16 cellular contexts compared by ENCODE assay signal in genomic region chr18:11925800-11926481, GRCh38. TPM values are rescaled to one million over a fixed set of nuclear protein-coding genes. Genes with fewer than 3 reads are reported as not detected.
DNase-seq lines count a peak whose midpoint lies in the region; ATAC-seq, FAIRE-seq and TF ChIP-seq lines count a peak whose summit lies in the region.
"Had no signal": no experiment of that assay in that cellular context is flagged by ENCODE, and none has a peak within 500 bp of the region (broad histone marks: within the 10 kb centered on the region; RNA-seq: fewer than 3 reads in every experiment).

No MANE protein-coding gene starts in this region.

- H3K27ac ChIP-seq in K562 (ENCODE audit: extremely low read depth, low read depth, low read length) (no peak overlapping the region), upper lobe of right lung (no peak overlapping the region), mammary epithelial cell (ENCODE audit: insufficient read depth, low read depth, low read length) (no peak overlapping the region)
- H3K27ac ChIP-seq: C4-2B, Peyer's patch had no signal

- peak; percentile 88 for TF ChIP-seq EP300 in K562 (IDR thresholded peaks at IDR 0.05; ENCODE audit: low read length)

- BruUV-seq in K562 (replicated peaks; lab: Mats Ljungman, UMichigan): no TSS peak
- BruUV-seq in mammary epithelial cell (replicated peaks; lab: Mats Ljungman, UMichigan): no TSS peak

- H3K4me2 ChIP-seq in K562 (ENCODE audit: insufficient read depth, low read length): no peak overlapping the region; the same call in 1 of the 2 replicates
- H3K4me2 ChIP-seq in mammary epithelial cell (ENCODE audit: insufficient read depth, low read depth, low read length): no peak overlapping the region

- no peak for TF ChIP-seq RAD21 in K562 (CRISPR knock-in tag; conservative IDR thresholded peaks at IDR 0.05 in 1 of 2, IDR thresholded peaks at IDR 0.05 in 1 of 2)

- CTCF ChIA-PET in K562 (lab: Yijun Ruan, JAX; ENCODE audit: low intra/inter-chr PET ratio): no interaction called here
- CTCF ChIA-PET in mammary epithelial cell (lab: Charles Lee; ENCODE audit: low non-redundant PET): no interaction called here

- H3K4me1 ChIP-seq in K562 (replicated peaks in 1 of 2; ENCODE audit: control insufficient read depth in 2 of 2, insufficient read depth in 2 of 2, low read length in 2 of 2) (peaks cover 3 to 7% of the 10 kb centered on the region in 2 experiments; a peak in 3 of 5 replicates), upper lobe of right lung (no peaks in the 10 kb centered on the region), mammary epithelial cell (ENCODE audit: insufficient read depth, low read length) (no peaks in the 10 kb centered on the region)
- H3K4me1 ChIP-seq: Peyer's patch had no signal

- no peak overlapping the region for H3K4me3 ChIP-seq in K562
- H3K4me3 ChIP-seq in upper lobe of right lung: no peak overlapping the region
- H3K4me3 ChIP-seq in mammary epithelial cell (replicated peaks in 1 of 3; ENCODE audit: insufficient read depth in 1 of 3, low read depth in 2 of 3, low read length in 3 of 3): no peak overlapping the region
- H3K4me3 ChIP-seq: Peyer's patch had no signal

- ATAC-seq in K562: peak; percentile 78
- ATAC-seq in upper lobe of right lung: no peak
- no peak for ATAC-seq in HG02884 (IDR thresholded peaks at IDR 0.05; ENCODE audit: unreplicated experiment)
- ATAC-seq: SK-N-SH treated with all-trans-retinoic acid at 6 μM for 48 hours had no signal

- H3K27me3 ChIP-seq in K562 (ENCODE audit: control insufficient read depth in 2 of 2, insufficient read depth in 2 of 2, low read length in 2 of 2) (peaks cover 4 to 17% of the 10 kb centered on the region in 2 experiments; a peak in 2 of 5 replicates), upper lobe of right lung (no peaks in the 10 kb centered on the region), mammary epithelial cell (ENCODE audit: insufficient read depth, low read length) (no peaks in the 10 kb centered on the region)
- H3K27me3 ChIP-seq: Peyer's patch had no signal

- H3K79me2 ChIP-seq in K562 (ENCODE audit: control insufficient read depth, insufficient read depth, low read length): no peaks in the 10 kb centered on the region
- no peaks in the 10 kb centered on the region for H3K79me2 ChIP-seq in mammary epithelial cell (ENCODE audit: insufficient read depth, low read length)

- H4K20me1 ChIP-seq in K562 (replicated peaks; ENCODE audit: control insufficient read depth, insufficient read depth, low read length) (no peaks in the 10 kb centered on the region), mammary epithelial cell (ENCODE audit: insufficient read depth, low read length) (no peaks in the 10 kb centered on the region)

- H3K9me3 ChIP-seq in K562 (replicated peaks; ENCODE audit: control insufficient read depth, insufficient read depth, low read depth, low read length) (no peaks in the 10 kb centered on the region), upper lobe of right lung (no peaks in the 10 kb centered on the region), mammary epithelial cell (replicated peaks; ENCODE audit: insufficient read depth, low read length) (no peaks in the 10 kb centered on the region)
- H3K9me3 ChIP-seq: Peyer's patch had no signal

- H3K9ac ChIP-seq in K562 (ENCODE audit: insufficient read depth in 1 of 2, low read depth in 2 of 2, low read length in 2 of 2): no peak overlapping the region
- H3K9ac ChIP-seq in mammary epithelial cell (ENCODE audit: insufficient read depth, low read length): no peak overlapping the region

- peak; percentile 73 for DNase-seq in ELF-1 (ENCODE audit: low read depth, low spot score)
- peak; percentile 45 for DNase-seq in NCI-H226
- peak; percentile 30 to 85 (median 56) for DNase-seq in K562 (ENCODE audit: extremely low read depth in 1 of 4, low spot score in 3 of 4)
- peak; percentile 93 for DNase-seq in myocyte (ENCODE audit: low read depth)
- DNase-seq in upper lobe of right lung: no peak
- DNase-seq in NCI-H2081 treated with DMSO at 0.1 percent for 48 hours (lab: John Stamatoyannopoulos, UW): no peak
- no peak for DNase-seq in mammary epithelial cell
- DNase-seq: NCI-H1417 treated with DMSO at 0.1 percent for 48 hours, NCI-H2029 treated with DMSO at 0.1 percent for 48 hours, NCI-H510A, Peyer's patch, SHP77 treated with DMSO at 0.1 percent for 48 hours had no signal

- H3K36me3 ChIP-seq in K562 (ENCODE audit: control insufficient read depth, insufficient read depth, low read length) (no peaks in the 10 kb centered on the region), upper lobe of right lung (no peaks in the 10 kb centered on the region), mammary epithelial cell (ENCODE audit: insufficient read depth, low read length) (no peaks in the 10 kb centered on the region)
- H3K36me3 ChIP-seq: Peyer's patch had no signal

- in situ Hi-C loops in K562 (cut with MboI) (no loop called here), mammary epithelial cell (cut with MboI; ENCODE audit: low sequenced_read_pairs in 2 of 2) (no loop called here)

- no peaks in the 10 kb centered on the region for H3K9me1 ChIP-seq in K562 (ENCODE audit: control insufficient read depth, insufficient read depth, low read length)

- TF ChIP-seq CTCF in K562 (IDR thresholded peaks at IDR 0.05 in 2 of 3, conservative IDR thresholded peaks at IDR 0.05 in 1 of 3; ENCODE audit: insufficient read depth in 2 of 3, low read depth in 1 of 3, low read length in 3 of 3) (no peak), upper lobe of right lung (IDR thresholded peaks at IDR 0.05) (no peak), mammary epithelial cell (conservative IDR thresholded peaks at IDR 0.05 in 1 of 2, IDR thresholded peaks at IDR 0.05 in 1 of 2; ENCODE audit: extremely low read depth in 1 of 2, insufficient read depth in 1 of 2, low read depth in 1 of 2, low read length in 2 of 2) (no peak)

- POLR2A ChIA-PET in K562 (lab: Yijun Ruan, JAX): interaction anchor here (0.6 to 1.6 kb wide), 3 partner anchors 21 to 136 kb away, joined by 3 to 4 read pairs (median 3); no protein-coding TSS in a partner anchor

- TF ChIP-seq POLR2A in K562 (conservative IDR thresholded peaks at IDR 0.05): no peak

- intact Hi-C loops in K562 (cut with micrococcal nuclease): no loop called here
- intact Hi-C loops in upper lobe of right lung (cut with DNase I): no loop called here
- intact Hi-C loops in mammary epithelial cell (cut with micrococcal nuclease): no loop called here

- FAIRE-seq in K562 (lab: Jason Lieb, UNC): peak; percentile 82
- FAIRE-seq: H54 had no signal

- H2AFZ ChIP-seq in K562 (ENCODE audit: low read depth, low read length) (no peak overlapping the region), mammary epithelial cell (ENCODE audit: low read depth, low read length) (no peak overlapping the region)

- dilution Hi-C loops in mammary epithelial cell (cut with HindIII; ENCODE audit: low sequenced_read_pairs): no loop called here

- WGBS in K562 (ENCODE audit: insufficient coverage, low coverage, missing lambda C conversion rate): 1% methylated on average over 12 of the region's 12 CpGs
- 82% methylated on average over 12 of the region's 12 CpGs for WGBS in mammary epithelial cell (ENCODE audit: low coverage, missing lambda C conversion rate)

RNA-seq across cellular contexts. Expression of gene MPPE1, which starts 17.8 kb away (rescaled TPM):
- 60.6 and 93.7 TPM in 2 replicates for total RNA-seq in K562 (2011; cell fraction: chromatin; rRNA removed; ENCODE audit: low replicate concordance)
- total RNA-seq in K562 (2011; cell fraction: nucleolus; rRNA removed): 51.7 and 62.2 TPM in 2 replicates
- total RNA-seq in K562 (2011; cell fraction: nucleoplasm; rRNA removed): 58.4 and 67.3 TPM in 2 replicates
- total RNA-seq in K562 (2014; rRNA removed) (11.2 and 12.8 TPM in 2 replicates), K562 (2014; rRNA removed; fragmentation: Illumina TruSeq; extraction: Trizol) (12.8 and 14.7 TPM in 2 replicates), K562 (2015; rRNA removed; fragmentation: Illumina TruSeq; extraction: Trizol) (10.7 and 11.7 TPM in 2 replicates), K562 (2021) (14.2 and 17.4 TPM in 2 replicates), myocyte (25.0 and 76.0 TPM in 2 replicates), upper lobe of right lung (67.0 TPM), mammary epithelial cell (10 to 100 TPM; 27.2 to 33.6 TPM)
- polyA plus RNA-seq in K562 (2011; rRNA removed) (18.2 and 19.2 TPM in 2 replicates), K562 (2014; fragmentation: Illumina TruSeq; extraction: Trizol) (11.0 and 12.8 TPM in 2 replicates), K562 (2014; fragmentation: Nextera tagmentation; extraction: Ambion mirVana) (10 to 100 TPM; 13.3 to 13.4 TPM), K562 (2014; rRNA removed) (12.8 and 19.5 TPM in 2 replicates), mammary epithelial cell (10.2 TPM)
- 10.3 and 11.9 TPM in 2 replicates for polyA plus RNA-seq in K562 (2011; cell fraction: cytosol; rRNA removed)
- 50.1 and 55.3 TPM in 2 replicates for polyA plus RNA-seq in K562 (2011; cell fraction: nucleus; rRNA removed)
- polyA plus RNA-seq in K562 (2012): 10.9 and 18.8 TPM in 2 replicates
- polyA minus RNA-seq in K562 (2011; rRNA and poly(A)+ RNA removed): 14.8 and 16.9 TPM in 2 replicates
- polyA minus RNA-seq in K562 (2011; cell fraction: cytosol; rRNA and poly(A)+ RNA removed): 6.4 and 6.9 TPM in 2 replicates
- polyA minus RNA-seq in K562 (2011; cell fraction: nucleus; rRNA and poly(A)+ RNA removed): 17.6 and 27.8 TPM in 2 replicates
- 32.4 TPM for polyA plus RNA-seq in myocyte (2012)
- 29.1 TPM for polyA minus RNA-seq in mammary epithelial cell

RNA-seq across cellular contexts. Expression of gene IMPA2, which starts 55.4 kb away (rescaled TPM):
- total RNA-seq in K562 (2011; cell fraction: chromatin; rRNA removed; ENCODE audit: low replicate concordance): 4.3 and 7.6 TPM in 2 replicates
- total RNA-seq in K562 (2011; cell fraction: nucleolus; rRNA removed): 7.0 and 8.0 TPM in 2 replicates
- 8.5 and 8.9 TPM in 2 replicates for total RNA-seq in K562 (2011; cell fraction: nucleoplasm; rRNA removed)
- total RNA-seq in K562 (2014; rRNA removed): 8.3 and 10.2 TPM in 2 replicates
- 4.3 and 5.8 TPM in 2 replicates for total RNA-seq in K562 (2014; rRNA removed; fragmentation: Illumina TruSeq; extraction: Trizol)
- 5.2 and 5.7 TPM in 2 replicates for total RNA-seq in K562 (2015; rRNA removed; fragmentation: Illumina TruSeq; extraction: Trizol)
- 11.3 and 13.2 TPM in 2 replicates for total RNA-seq in K562 (2021)
- 3.4 and 3.5 TPM in 2 replicates for polyA plus RNA-seq in K562 (2011; rRNA removed)
- polyA plus RNA-seq in K562 (2011; cell fraction: cytosol; rRNA removed): 4.0 and 6.5 TPM in 2 replicates
- polyA plus RNA-seq in K562 (2011; cell fraction: nucleus; rRNA removed): 9.3 and 9.5 TPM in 2 replicates
- polyA plus RNA-seq in K562 (2012): 9.5 and 12.2 TPM in 2 replicates
- polyA plus RNA-seq in K562 (2014; fragmentation: Illumina TruSeq; extraction: Trizol): 7.1 and 8.7 TPM in 2 replicates
- polyA plus RNA-seq in K562 (2014; fragmentation: Nextera tagmentation; extraction: Ambion mirVana): under 1 TPM; 0.62 to 0.98 TPM
- 3.9 and 10.6 TPM in 2 replicates for polyA plus RNA-seq in K562 (2014; rRNA removed)
- polyA minus RNA-seq in K562 (2011; rRNA and poly(A)+ RNA removed): 1.7 and 2.3 TPM in 2 replicates
- polyA minus RNA-seq in K562 (2011; cell fraction: cytosol; rRNA and poly(A)+ RNA removed): 2.2 and 2.7 TPM in 2 replicates
- 2.3 and 4.4 TPM in 2 replicates for polyA minus RNA-seq in K562 (2011; cell fraction: nucleus; rRNA and poly(A)+ RNA removed)
- 17.8 and 36.9 TPM in 2 replicates for total RNA-seq in myocyte
- 14.4 TPM for polyA plus RNA-seq in myocyte (2012)
- 54.6 TPM for total RNA-seq in upper lobe of right lung
- 10 to 100 TPM; 16.5 to 41.8 TPM for total RNA-seq in mammary epithelial cell
- polyA plus RNA-seq in mammary epithelial cell: 23.9 TPM
- 33.9 TPM for polyA minus RNA-seq in mammary epithelial cell

Comparison
In these comparisons a context has a peak if more than half of its experiments do, and no peak if none do; other contexts are left out.
1. DNase-seq: peak in ELF-1 (single experiment), NCI-H226 (single experiment), K562 (4 of 4) and myocyte (single experiment); none in upper lobe of right lung (single experiment), NCI-H2081 treated with DMSO at 0.1 percent for 48 hours (single experiment) and mammary epithelial cell (single experiment).